25 cellular contexts compared by ENCODE assay signal in the genomic region with DNA sequence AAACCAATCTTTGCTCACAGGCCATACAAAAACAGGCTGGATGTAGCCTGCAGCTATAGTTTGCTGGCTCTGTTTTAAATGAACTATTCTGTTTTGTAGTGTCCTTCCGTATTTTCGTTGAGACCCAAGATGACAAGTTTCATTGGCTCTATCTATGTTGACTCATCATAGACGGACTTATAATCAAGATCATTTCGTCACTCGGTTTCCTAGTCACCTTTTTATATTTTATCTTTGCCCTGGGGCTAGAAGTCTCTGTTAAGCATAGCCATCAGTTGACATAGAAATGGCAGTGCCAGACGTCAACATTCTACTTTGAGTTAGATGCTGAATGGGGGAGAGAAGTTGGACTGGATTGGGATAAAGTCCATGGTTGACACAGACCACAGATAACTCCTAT.
"Had no signal": no experiment of that assay in that cellular context is flagged by ENCODE, and none has a peak within 500 bp of the region (broad histone marks: within the 10 kb centered on the region; RNA-seq: fewer than 3 reads in every experiment).

No MANE protein-coding gene starts in this region.

- H3K9me3 ChIP-seq: ascending aorta, breast epithelium, colonic mucosa had no signal

- DNase-seq: activated CD4-positive, alpha-beta memory T cell treated with anti-CD3 and anti-CD28 coated beads, Interleukin-2, amount 10 ng/mL, durations not matched to agents 7 days and 5 days; activated CD4-positive, alpha-beta T cell treated with anti-CD3 and anti-CD28 coated beads for 36 hours; activated CD4-positive, alpha-beta T cell treated with anti-CD3 and anti-CD28 coated beads, Interleukin-2, amount 10 ng/mL, durations not matched to agents 24 days and 14 days; activated CD4-positive, CD25-positive, alpha-beta regulatory T cell; activated CD4-positive, CD25-positive, alpha-beta regulatory T cell treated with anti-CD3 and anti-CD28 coated beads, Interleukin-2, amount 50 U/mL, for 72 hours; activated CD8-positive, alpha-beta memory T cell treated with anti-CD3 and anti-CD28 coated beads, Interleukin-2, amount 50 U/mL, for 48 hours; activated gamma-delta T cell; activated naive CD4-positive, alpha-beta T cell; activated naive CD4-positive, alpha-beta T cell treated with anti-CD3 and anti-CD28 coated beads, Interleukin-2, amount 10 ng/mL, durations not matched to agents 7 days and 5 days; activated naive CD8-positive, alpha-beta T cell treated with anti-CD3 and anti-CD28 coated beads, Interleukin-2, amount 10 ng/mL, durations not matched to agents 7 days and 5 days; activated T-cell treated with anti-CD3 and anti-CD28 coated beads for 4 hours; activated T-cell treated with anti-CD3 and anti-CD28 coated beads, Interleukin-2, amount 50 U/mL, for 24 hours; activated T-cell treated with anti-CD3 and anti-CD28 coated beads, Interleukin-2, amount 50 U/mL, for 72 hours; central memory CD4-positive, alpha-beta T cell; cerebellar nuclear complex; colonic mucosa; effector CD8-positive, alpha-beta T cell; foreskin fibroblast; head of caudate nucleus; T-helper 2 cell had no signal

- H3K4me1 ChIP-seq: colonic mucosa had no signal

- H3K27ac ChIP-seq: ascending aorta, breast epithelium, cardiac muscle cell, colonic mucosa, epithelial cell of prostate had no signal

- H3K36me3 ChIP-seq: ascending aorta, breast epithelium, cardiac muscle cell, colonic mucosa had no signal

- H3K27me3 ChIP-seq: ascending aorta, breast epithelium, colonic mucosa had no signal

- H3K4me3 ChIP-seq: ascending aorta, breast epithelium, cardiac muscle cell, colonic mucosa had no signal

- ATAC-seq: activated CD4-positive, alpha-beta T cell treated with anti-CD3 and anti-CD28 coated beads for 36 hours; activated naive CD4-positive, alpha-beta T cell treated with anti-CD3 and anti-CD28 coated beads, Interleukin-2, amount 50 U/mL, for 72 hours; activated T-cell treated with anti-CD3 and anti-CD28 coated beads, Interleukin-2, amount 50 U/mL, for 72 hours had no signal
